Comparison of ENCODE assay signal across 8 cellular contexts in genomic region chr11:12845739-12846358, GRCh38.
DNase-seq lines count a peak whose midpoint lies in the region; TF ChIP-seq lines count a peak whose summit lies in the region.

No MANE protein-coding gene starts in this region.

- H3K4me3 ChIP-seq in HUES64 (ENCODE audit: low read length) (no peak overlapping the region), left ventricle myocardium inferior (peak overlapping the region; percentile 25), stomach (no peak overlapping the region)

- peaks cover 3 to 7% (median 5%) of the 10 kb centered on the region in 3 donors for H3K27me3 Mint-ChIP-seq in CD14-positive monocyte (ENCODE audit: low read depth in 3 of 3)

- peak; percentile 50 for DNase-seq in RPMI7951 (ENCODE audit: low read depth)
- peak; percentile 31 for DNase-seq in left ventricle myocardium inferior
- peak; percentile 55 for DNase-seq in stomach
- DNase-seq in stimulated activated CD4-positive, alpha-beta T cell treated with anti-CD3 and anti-CD28 coated beads, Interleukin-4, amount 100 ng/mL, for 24 hours, result no peak
- no peak for DNase-seq in activated T-cell treated with anti-CD3 and anti-CD28 coated beads for 4 hours
- no peak for DNase-seq in T-helper 1 cell
- DNase-seq in CD14-positive monocyte (ENCODE audit: low spot score), result no peak

- intact Hi-C loops in left ventricle myocardium inferior (cut with micrococcal nuclease) (no loop called here), stomach (cut with DNase I; ENCODE audit: low total_unique reads) (no loop called here), CD14-positive monocyte (cut with micrococcal nuclease) (no loop called here)

- no peak for TF ChIP-seq POLR2A in stomach (IDR thresholded peaks at IDR 0.05)

- H3K27ac ChIP-seq in HUES64 (ENCODE audit: low read depth, low read length), result peak overlapping the region; percentile 46
- H3K27ac ChIP-seq in left ventricle myocardium inferior (replicated peaks), result peak overlapping the region; percentile 73
- H3K27ac ChIP-seq in stomach, result peak overlapping the region; percentile 1 to 74 (median 71)

- no peaks in the 10 kb centered on the region for H3K4me1 Mint-ChIP-seq in CD14-positive monocyte

- H3K4me1 ChIP-seq in HUES64 (ENCODE audit: insufficient read depth, low read length) (peaks cover 64% of the 10 kb centered on the region), left ventricle myocardium inferior (peaks cover 51% of the 10 kb centered on the region), stomach (peaks cover 33 to 88% (median 48%) of the 10 kb centered on the region in 4 donors)

- no peaks in the 10 kb centered on the region for H3K27me3 ChIP-seq in HUES64 (ENCODE audit: insufficient read depth, low read length)
- H3K27me3 ChIP-seq in left ventricle myocardium inferior (ENCODE audit: low read depth), result no peaks in the 10 kb centered on the region
- H3K27me3 ChIP-seq in stomach, result no peaks in the 10 kb centered on the region

- no peaks in the 10 kb centered on the region for H3K36me3 ChIP-seq in HUES64 (ENCODE audit: insufficient read depth, low read length)
- H3K36me3 ChIP-seq in left ventricle myocardium inferior, result no peaks in the 10 kb centered on the region
- H3K36me3 ChIP-seq in stomach, result no peaks in the 10 kb centered on the region

- peak overlapping the region; percentile 32; the same call in 1 of the 2 replicates for H3K9ac ChIP-seq in HUES64 (ENCODE audit: low read depth, low read length)

- H3K36me3 Mint-ChIP-seq in CD14-positive monocyte, result no peaks in the 10 kb centered on the region

- no peak for TF ChIP-seq EP300 in stomach (IDR thresholded peaks at IDR 0.05)

- 49% methylated on average over 10 of the region's 10 CpGs for WGBS in HUES64
- WGBS in stomach, 5 donors, result 23 to 37% (median 27%) methylated on average over 10 of the region's 10 CpGs

- H3K27ac Mint-ChIP-seq in CD14-positive monocyte, result peak overlapping the region in 1 of 7 donors; percentile 12

- no peak for TF ChIP-seq CTCF in left ventricle myocardium inferior (IDR thresholded peaks at IDR 0.05; ENCODE audit: borderline replicate concordance)
- TF ChIP-seq CTCF in stomach (IDR thresholded peaks at IDR 0.05), result no peak
- TF ChIP-seq CTCF in CD14-positive monocyte (IDR thresholded peaks at IDR 0.05), result no peak

- H3K4me3 Mint-ChIP-seq in CD14-positive monocyte, result no peak overlapping the region

- H3K9me3 ChIP-seq in HUES64 (ENCODE audit: insufficient read depth, low read depth, low read length), result no peaks in the 10 kb centered on the region
- H3K9me3 ChIP-seq in left ventricle myocardium inferior (replicated peaks), result no peaks in the 10 kb centered on the region
- H3K9me3 ChIP-seq in stomach, result no peaks in the 10 kb centered on the region

- H3K9me3 Mint-ChIP-seq in CD14-positive monocyte, result no peaks in the 10 kb centered on the region

Comparison
In these comparisons a context has a peak if more than half of its experiments do, and no peak if none do; other contexts are left out.
1. DNase-seq: peak in RPMI7951 (single experiment), left ventricle myocardium inferior (single experiment) and stomach (single experiment); none in stimulated activated CD4-positive, alpha-beta T cell treated with anti-CD3 and anti-CD28 coated beads, Interleukin-4, amount 100 ng/mL, for 24 hours (single experiment), activated T-cell treated with anti-CD3 and anti-CD28 coated beads for 4 hours (single experiment), T-helper 1 cell (0 of 5) and CD14-positive monocyte (single experiment).
2. Peak in every context shown above with its lines, with median percentiles within 50 percentile points of each other: H3K27ac ChIP-seq.